ENCODE assay signal across 8 cellular contexts in genomic region chr14:99971087-99971928, GRCh38.
DNase-seq lines count a peak whose midpoint lies in the region; ATAC-seq and TF ChIP-seq lines count a peak whose summit lies in the region.

No MANE protein-coding gene starts in this region.

- peak overlapping the region; percentile 67 for H3K4me3 ChIP-seq in CD8-positive, alpha-beta T cell (ENCODE audit: low read depth, low read length)
- peak overlapping the region in 4 of 5 donors; percentile 63 to 84 (median 74) for H3K4me3 ChIP-seq in subcutaneous abdominal adipose tissue (ENCODE audit: low read depth in 1 of 5, low read length in 5 of 5)

- H3K4me3 Mint-ChIP-seq in CD8-positive, alpha-beta T cell, result peak overlapping the region; percentile 78
- peak overlapping the region; percentile 52 for H3K4me3 Mint-ChIP-seq in activated naive CD4-positive, alpha-beta T cell treated with anti-CD3 and anti-CD28 coated beads for 36 hours

- DNase-seq in CD8-positive, alpha-beta T cell, result peak; percentile 62 to 85 (median 78)
- DNase-seq in LHCN-M2 (ENCODE audit: low read depth) (peak; percentile 76), SK-N-DZ (ENCODE audit: low spot score) (peak; percentile 75), germinal center (ENCODE audit: low spot score) (peak; percentile 87), occipital lobe (lab: John Stamatoyannopoulos, UW) (peak; percentile 79)
- DNase-seq in activated naive CD4-positive, alpha-beta T cell treated with anti-CD3 and anti-CD28 coated beads for 36 hours, result peak; percentile 86

- no peaks in the 10 kb centered on the region for H3K9me3 Mint-ChIP-seq in CD8-positive, alpha-beta T cell
- H3K9me3 Mint-ChIP-seq in activated naive CD4-positive, alpha-beta T cell treated with anti-CD3 and anti-CD28 coated beads for 36 hours, result peaks cover 2% of the 10 kb centered on the region

- POLR2A ChIA-PET in CD8-positive, alpha-beta T cell (lab: Charles Lee), result interaction anchor here (0.7 to 0.9 kb wide), 5 partner anchors 11 to 674 kb away, joined by 3 to 4 read pairs (median 3); no protein-coding TSS in a partner anchor

- peaks cover 12% of the 10 kb centered on the region for H3K4me1 Mint-ChIP-seq in CD8-positive, alpha-beta T cell (ENCODE audit: low read depth)
- peaks cover 17% of the 10 kb centered on the region for H3K4me1 Mint-ChIP-seq in activated naive CD4-positive, alpha-beta T cell treated with anti-CD3 and anti-CD28 coated beads for 36 hours (ENCODE audit: low read depth)

- CTCF ChIA-PET in CD8-positive, alpha-beta T cell (lab: Charles Lee), result interaction anchor here (0.7 kb wide), 1 partner anchor 10 kb away, joined by 4 read pairs; no protein-coding TSS in a partner anchor
- CTCF ChIA-PET in activated naive CD4-positive, alpha-beta T cell treated with anti-CD3 and anti-CD28 coated beads for 36 hours (lab: Charles Lee), result interaction anchor here (0.7 to 2.5 kb wide), 4 partner anchors 10 to 314 kb away, joined by 4 to 9 read pairs (median 5); no protein-coding TSS in a partner anchor

- H3K36me3 ChIP-seq in CD8-positive, alpha-beta T cell (ENCODE audit: insufficient read depth, low read length), result no peaks in the 10 kb centered on the region
- no peaks in the 10 kb centered on the region for H3K36me3 ChIP-seq in subcutaneous abdominal adipose tissue (ENCODE audit: control insufficient read depth in 5 of 5, insufficient read depth in 5 of 5, low read length in 5 of 5)

- H3K9me3 ChIP-seq in CD8-positive, alpha-beta T cell (ENCODE audit: low read length), result no peaks in the 10 kb centered on the region
- peaks cover 0 to 15% (median 10%) of the 10 kb centered on the region in 5 donors for H3K9me3 ChIP-seq in subcutaneous abdominal adipose tissue (ENCODE audit: control insufficient read depth in 5 of 5, low read length in 5 of 5)

- TF ChIP-seq CTCF in CD8-positive, alpha-beta T cell (IDR thresholded peaks at IDR 0.05), result no peak

- peak overlapping the region in 2 of 5 donors; percentile 54 to 68 for H3K9ac ChIP-seq in subcutaneous abdominal adipose tissue (ENCODE audit: low read length in 5 of 5)

- peaks cover 3% of the 10 kb centered on the region for H3K36me3 Mint-ChIP-seq in CD8-positive, alpha-beta T cell
- H3K36me3 Mint-ChIP-seq in activated naive CD4-positive, alpha-beta T cell treated with anti-CD3 and anti-CD28 coated beads for 36 hours (ENCODE audit: low read depth), result peaks cover 4% of the 10 kb centered on the region

- no peaks in the 10 kb centered on the region for H3K27me3 ChIP-seq in CD8-positive, alpha-beta T cell (ENCODE audit: insufficient read depth, low read length)
- H3K27me3 ChIP-seq in subcutaneous abdominal adipose tissue (ENCODE audit: control insufficient read depth in 5 of 5, insufficient read depth in 4 of 5, low read length in 5 of 5), result peaks cover 0 to 8% (median 0%) of the 10 kb centered on the region in 5 donors

- peaks cover 11% of the 10 kb centered on the region for H3K4me1 ChIP-seq in CD8-positive, alpha-beta T cell (ENCODE audit: insufficient read depth, low read length)
- peaks cover 0 to 20% (median 9%) of the 10 kb centered on the region in 5 donors for H3K4me1 ChIP-seq in subcutaneous abdominal adipose tissue (ENCODE audit: control insufficient read depth in 5 of 5, insufficient read depth in 5 of 5, low read length in 5 of 5)

- peak; percentile 92 for ATAC-seq in CD8-positive, alpha-beta T cell
- peak; percentile 65 for ATAC-seq in GM21423 (IDR thresholded peaks at IDR 0.05; ENCODE audit: unreplicated experiment)

- H3K27me3 Mint-ChIP-seq in CD8-positive, alpha-beta T cell (ENCODE audit: low read depth), result peaks cover 5% of the 10 kb centered on the region
- H3K27me3 Mint-ChIP-seq in activated naive CD4-positive, alpha-beta T cell treated with anti-CD3 and anti-CD28 coated beads for 36 hours (ENCODE audit: low read depth), result peaks cover 12% of the 10 kb centered on the region

- no peak overlapping the region for H3K27ac Mint-ChIP-seq in CD8-positive, alpha-beta T cell
- no peak overlapping the region for H3K27ac Mint-ChIP-seq in activated naive CD4-positive, alpha-beta T cell treated with anti-CD3 and anti-CD28 coated beads for 36 hours

- intact Hi-C loops in CD8-positive, alpha-beta T cell (cut with DNase I, micrococcal nuclease), result loop anchor here (1.0 to 10.0 kb wide), 6 partner anchors 267 to 576 kb away; partner anchors contain the start of genes CCDC85C (in 1 of the 2) and CYP46A1 (in 1 of the 2)
- intact Hi-C loops in activated naive CD4-positive, alpha-beta T cell treated with anti-CD3 and anti-CD28 coated beads for 36 hours (cut with micrococcal nuclease), result loop anchor here (1.0 to 5.0 kb wide), 3 partner anchors 269 to 406 kb away; partner anchors contain the start of gene WDR25

- H3K27ac ChIP-seq in CD8-positive, alpha-beta T cell (ENCODE audit: low read depth, low read length), result no peak overlapping the region
- H3K27ac ChIP-seq in subcutaneous abdominal adipose tissue (ENCODE audit: low read depth, low read length), result no peak overlapping the region
